In the genomic region with DNA sequence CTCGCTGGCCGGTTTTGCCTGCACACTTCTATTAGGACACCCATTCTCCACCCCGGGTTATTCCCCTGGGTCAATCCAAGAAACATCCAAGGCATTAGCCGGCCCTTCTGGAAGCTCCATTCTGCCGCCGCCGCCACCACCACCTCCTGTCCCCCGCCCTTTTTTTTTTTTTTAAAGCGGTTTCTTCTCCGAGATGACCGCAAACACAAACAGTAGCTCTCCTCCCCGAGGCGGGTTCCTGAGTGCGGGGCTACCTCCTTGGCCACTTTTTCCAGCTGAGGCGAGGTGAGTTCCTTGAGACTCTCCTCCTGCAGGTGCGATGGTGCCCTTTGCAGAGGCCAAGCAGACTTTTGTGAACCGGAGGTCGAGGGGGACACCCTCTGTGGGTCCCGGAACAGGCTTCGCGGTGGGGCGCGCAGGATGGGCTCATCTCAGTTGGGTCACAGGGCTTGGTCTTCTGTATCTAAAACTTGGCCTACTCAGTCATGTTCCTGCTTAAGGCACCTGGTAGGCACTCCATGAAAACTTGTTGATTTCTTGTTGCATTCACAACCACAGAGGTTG, we compare ENCODE assay signal across 24 cellular contexts. TPM values are rescaled to one million over a fixed set of nuclear protein-coding genes. Genes with fewer than 3 reads are reported as not detected.
DNase-seq lines count a peak whose midpoint lies in the region; ATAC-seq and TF ChIP-seq lines count a peak whose summit lies in the region.
"Had no signal": no experiment of that assay in that cellular context is flagged by ENCODE, and none has a peak within 500 bp of the region (broad histone marks: within the 10 kb centered on the region; RNA-seq: fewer than 3 reads in every experiment).

No MANE protein-coding gene starts in this region.

- BruUV-seq in Caco-2 (replicated peaks; lab: Mats Ljungman, UMichigan) = no TSS peak

- TF ChIP-seq POLR2A in esophagus muscularis mucosa (IDR thresholded peaks at IDR 0.05; ENCODE audit: low read depth) = no peak

- no peaks in the 10 kb centered on the region; the same call in 1 of the 2 replicates for H3K27me3 ChIP-seq in Caco-2 (replicated peaks; ENCODE audit: control insufficient read depth, insufficient read depth, low read length)
- H3K27me3 ChIP-seq in HUES48 (ENCODE audit: control insufficient read depth, insufficient read depth, low read length) = peaks cover 84% of the 10 kb centered on the region
- H3K27me3 ChIP-seq in esophagus muscularis mucosa = peaks cover 0 to 62% (median 26%) of the 10 kb centered on the region in 4 donors
- peaks cover 3 to 49% (median 16%) of the 10 kb centered on the region in 3 donors for H3K27me3 ChIP-seq in psoas muscle (ENCODE audit: insufficient read depth in 3 of 3, low read length in 2 of 3)

- H3K9ac ChIP-seq in HUES48 (ENCODE audit: low read depth, low read length) = no peak overlapping the region
- H3K9ac ChIP-seq: KMS-11 had no signal

- WGBS in esophagus muscularis mucosa = 4% methylated on average over 16 of the region's 23 CpGs
- 3 to 4% (median 3%) methylated on average over 22 to 23 of the region's 23 CpGs for WGBS in psoas muscle, 3 donors

- H3K27ac ChIP-seq in HUES48 (ENCODE audit: low read depth, low read length) (no peak overlapping the region), esophagus muscularis mucosa (replicated peaks in 1 of 4) (no peak overlapping the region), psoas muscle (no peak overlapping the region), caudate nucleus (ENCODE audit: low read depth, low read length) (no peak overlapping the region)
- H3K27ac ChIP-seq: HL-60, KMS-11, upper lobe of right lung had no signal

- DNase-seq in Caco-2 (no peak), esophagus muscularis mucosa (ENCODE audit: extremely low spot score) (no peak), psoas muscle (no peak), caudate nucleus (lab: John Stamatoyannopoulos, UW) (no peak)
- no peak for DNase-seq in stimulated activated CD4-positive, alpha-beta T cell treated with anti-CD3 and anti-CD28 coated beads, Interleukin-4, amount 100 ng/mL, for 1 hour
- DNase-seq: activated CD8-positive, alpha-beta memory T cell treated with anti-CD3 and anti-CD28 coated beads for 24 hours; activated T-cell treated with anti-CD3 and anti-CD28 coated beads, Interleukin-2, amount 50 U/mL, for 72 hours; DND-41; GOT3; NCI-H2081 treated with DMSO at 0.1 percent for 48 hours; SHP77 treated with DMSO at 0.1 percent for 48 hours; upper lobe of right lung had no signal

- TF ChIP-seq EP300 in esophagus muscularis mucosa (IDR thresholded peaks at IDR 0.05) = no peak

- H3K4me1 Mint-ChIP-seq in Caco-2 (ENCODE audit: low read depth, unreplicated experiment) (no peaks in the 10 kb centered on the region), nephron (no peaks in the 10 kb centered on the region)
- H3K4me1 Mint-ChIP-seq: memory B cell had no signal

- intact Hi-C loops in Caco-2 (cut with micrococcal nuclease; ENCODE audit: unreplicated experiment) = no loop called here
- intact Hi-C loops in esophagus muscularis mucosa (cut with DNase I) = no loop called here
- intact Hi-C loops in psoas muscle (cut with DNase I) = no loop called here

- no peak for TF ChIP-seq CTCF in Caco-2 (IDR thresholded peaks at IDR 0.05; ENCODE audit: insufficient read depth in 1 of 2, low read depth in 1 of 2, low read length in 1 of 2, severe bottlenecking in 1 of 2, unreplicated experiment in 1 of 2)
- no peak for TF ChIP-seq CTCF in esophagus muscularis mucosa (IDR thresholded peaks at IDR 0.05)
- no peak for TF ChIP-seq CTCF in nephron (IDR thresholded peaks at IDR 0.05; ENCODE audit: unreplicated experiment in 3 of 3)
- TF ChIP-seq CTCF in psoas muscle (IDR thresholded peaks at IDR 0.05) = no peak

- no peak for ATAC-seq in psoas muscle
- ATAC-seq in HG03175 (IDR thresholded peaks at IDR 0.05; ENCODE audit: unreplicated experiment) = no peak
- ATAC-seq: esophagus mucosa; stimulated activated naive CD8-positive, alpha-beta T cell treated with anti-CD3 and anti-CD28 coated beads, Interleukin-15, Interleukin-2, amounts not matched to agents 100 U/mL and 50 U/mL, for 24 hours had no signal

- H3K36me3 ChIP-seq in Caco-2 (ENCODE audit: control insufficient read depth, insufficient read depth, low read length) (no peaks in the 10 kb centered on the region), HUES48 (ENCODE audit: control insufficient read depth, insufficient read depth, low read length) (no peaks in the 10 kb centered on the region), esophagus muscularis mucosa (no peaks in the 10 kb centered on the region), psoas muscle (ENCODE audit: insufficient read depth in 1 of 2, low read depth in 1 of 2) (no peaks in the 10 kb centered on the region)
- H3K36me3 ChIP-seq: upper lobe of right lung had no signal

- H3K4me3 ChIP-seq in Caco-2 (ENCODE audit: low read depth, low read length) (no peak overlapping the region), HUES48 (ENCODE audit: low read depth, low read length) (peak overlapping the region; percentile 67), esophagus muscularis mucosa (peak overlapping the region in 3 of 4 donors; percentile 7 to 40 (median 38)), psoas muscle (no peak overlapping the region)
- H3K4me3 ChIP-seq: upper lobe of right lung had no signal

- CTCF ChIA-PET in Caco-2 (lab: Charles Lee) = no interaction called here

- H3K27me3 Mint-ChIP-seq in Caco-2 (ENCODE audit: insufficient read depth, unreplicated experiment) (peaks cover 30% of the 10 kb centered on the region), nephron (ENCODE audit: low read depth) (peaks cover 96% of the 10 kb centered on the region)

- H3K9me3 ChIP-seq in Caco-2 (no peaks in the 10 kb centered on the region), HUES48 (ENCODE audit: control insufficient read depth, insufficient read depth, low read length) (no peaks in the 10 kb centered on the region), esophagus muscularis mucosa (no peaks in the 10 kb centered on the region), psoas muscle (no peaks in the 10 kb centered on the region)
- H3K9me3 ChIP-seq: upper lobe of right lung had no signal

- H3K4me3 Mint-ChIP-seq in Caco-2 (ENCODE audit: unreplicated experiment) (peak overlapping the region; percentile 63), nephron (peak overlapping the region; percentile 72 to 77 (median 73))
- H3K4me3 Mint-ChIP-seq: activated naive CD8-positive, alpha-beta T cell; activated T-cell treated with anti-CD3 and anti-CD28 coated beads, Interleukin-2, amount 50 U/mL, for 72 hours; memory B cell; T-helper 1 cell treated with Interleukin-12 subunit alpha and Interleukin-12 subunit beta and Interleukin-4 antibody, amounts not matched to agents 30 μg/mL and 1 μg/mL, for 36 hours had no signal

- H3K27ac Mint-ChIP-seq in Caco-2 (ENCODE audit: unreplicated experiment) (no peak overlapping the region), nephron (no peak overlapping the region)
- H3K27ac Mint-ChIP-seq: activated naive CD8-positive, alpha-beta T cell; activated T-cell treated with anti-CD3 and anti-CD28 coated beads, Interleukin-2, amount 50 U/mL, for 72 hours; memory B cell; T-helper 1 cell treated with Interleukin-12 subunit alpha and Interleukin-12 subunit beta and Interleukin-4 antibody, amounts not matched to agents 30 μg/mL and 1 μg/mL, for 36 hours had no signal

- H3K9me3 Mint-ChIP-seq in Caco-2 (ENCODE audit: unreplicated experiment) = no peaks in the 10 kb centered on the region
- no peaks in the 10 kb centered on the region for H3K9me3 Mint-ChIP-seq in nephron
- H3K9me3 Mint-ChIP-seq: activated T-cell treated with anti-CD3 and anti-CD28 coated beads, Interleukin-2, amount 50 U/mL, for 72 hours; memory B cell; T-helper 1 cell treated with Interleukin-12 subunit alpha and Interleukin-12 subunit beta and Interleukin-4 antibody, amounts not matched to agents 30 μg/mL and 1 μg/mL, for 36 hours had no signal

- H3K36me3 Mint-ChIP-seq in Caco-2 (ENCODE audit: insufficient read depth, unreplicated experiment) (no peaks in the 10 kb centered on the region), nephron (ENCODE audit: low read depth) (no peaks in the 10 kb centered on the region)
- H3K36me3 Mint-ChIP-seq: activated naive CD8-positive, alpha-beta T cell; memory B cell had no signal

- H3K4me1 ChIP-seq in Caco-2 (no peaks in the 10 kb centered on the region), HUES48 (ENCODE audit: control insufficient read depth, insufficient read depth, low read length) (peaks cover 8% of the 10 kb centered on the region), esophagus muscularis mucosa (peaks cover 6 to 24% (median 19%) of the 10 kb centered on the region in 4 donors), psoas muscle (no peaks in the 10 kb centered on the region)
- H3K4me1 ChIP-seq: upper lobe of right lung had no signal

- POLR2A ChIA-PET in Caco-2 (lab: Charles Lee) = no interaction called here

RNA-seq across cellular contexts. Expression of gene NWD2, which starts 0.9 kb away (rescaled TPM):
- total RNA-seq in Caco-2 (2022) (not detected in 2 replicates), esophagus muscularis mucosa (under 1 TPM; 0.11 to 0.50 (median 0.30) TPM), psoas muscle (not detected)
- under 1 TPM in 2 of 3 donors, not detected in 1; 0.01 to 0.03 TPM for polyA plus RNA-seq in psoas muscle
- total RNA-seq: activated T-cell treated with anti-CD3 and anti-CD28 coated beads, Interleukin-2, amount 50 U/mL, for 72 hours; dermis microvascular lymphatic vessel endothelial cell; OCI-LY7; upper lobe of right lung had no signal

Comparison
In these comparisons a context has a peak if more than half of its experiments do, and no peak if none do; other contexts are left out.
1. H3K4me3 ChIP-seq: peak in HUES48 (single experiment) and esophagus muscularis mucosa (3 of 4); none in Caco-2 (single experiment) and psoas muscle (single experiment).